ENCODE assay signal across 30 cellular contexts in the genomic region with DNA sequence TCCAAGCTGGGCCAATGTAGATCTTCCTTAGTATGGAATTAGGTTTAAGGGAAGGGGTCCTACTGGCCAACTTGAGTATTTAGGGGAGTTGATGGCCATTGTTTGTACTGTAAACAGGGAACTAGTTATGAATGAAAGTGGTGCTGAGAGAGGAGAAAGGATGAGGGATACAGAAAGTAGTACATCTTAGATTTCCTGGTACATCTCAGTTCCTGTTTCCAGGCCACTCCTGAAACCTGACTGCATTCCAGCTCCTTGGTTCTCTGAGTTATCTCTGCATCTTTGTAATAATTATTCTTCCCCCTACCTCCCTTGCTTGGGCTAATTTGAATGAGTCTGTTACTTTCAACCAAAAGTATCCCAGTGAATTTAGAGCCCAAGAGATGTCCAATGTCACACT.
"Had no signal": no experiment of that assay in that cellular context is flagged by ENCODE, and none has a peak within 500 bp of the region (broad histone marks: within the 10 kb centered on the region; RNA-seq: fewer than 3 reads in every experiment).

No MANE protein-coding gene starts in this region.

- H3K27ac ChIP-seq: esophagus squamous epithelium, heart right ventricle, left lung, prostate gland, right atrium auricular region, sigmoid colon, thoracic aorta, tibial nerve, upper lobe of left lung, uterus had no signal

- H3K27me3 ChIP-seq: esophagus squamous epithelium, heart right ventricle, left lung, right atrium auricular region, sigmoid colon, tibial nerve, upper lobe of left lung, uterus had no signal

- H3K9me3 Mint-ChIP-seq: effector memory CD8-positive, alpha-beta T cell; mesothelial cell of epicardium; naive B cell; nephron; stimulated activated effector memory CD8-positive, alpha-beta T cell treated with anti-CD3 and anti-CD28 coated beads, Interleukin-12 subunit alpha, Interleukin-12 subunit beta, amount 100 ng/mL, for 72 hours had no signal

- DNase-seq: cortex of kidney; effector memory CD8-positive, alpha-beta T cell; erythroblast; esophagus squamous epithelium; foreskin melanocyte; glutamatergic neuron; heart right ventricle; hippocampal formation; left cardiac atrium; left lung; mesenchymal stem cell; mucosa of descending colon; naive B cell; nucleus accumbens; sigmoid colon; stimulated activated CD4-positive, alpha-beta T cell treated with anti-CD3 and anti-CD28 coated beads, Interleukin-2, amount 100 ng/mL, for 24 hours; stimulated activated CD4-positive, alpha-beta T cell treated with anti-CD3 and anti-CD28 coated beads, Interleukin-4, amount 100 ng/mL, for 24 hours; stimulated activated naive CD8-positive, alpha-beta T cell treated with anti-CD3 and anti-CD28 coated beads, Interleukin-15, Interleukin-2, amounts not matched to agents 100 U/mL and 50 U/mL, for 24 hours; substantia nigra; upper lobe of left lung; uterus had no signal

- H3K27ac Mint-ChIP-seq: mesothelial cell of epicardium; naive B cell; stimulated activated effector memory CD8-positive, alpha-beta T cell treated with anti-CD3 and anti-CD28 coated beads, Interleukin-12 subunit alpha, Interleukin-12 subunit beta, amount 100 ng/mL, for 72 hours had no signal

- ATAC-seq: effector memory CD8-positive, alpha-beta T cell; heart right ventricle; left cardiac atrium; left lung; mucosa of descending colon; stimulated activated effector memory CD8-positive, alpha-beta T cell treated with anti-CD3 and anti-CD28 coated beads, Interleukin-12 subunit alpha, Interleukin-12 subunit beta, amount 100 ng/mL, for 72 hours; stimulated activated naive CD8-positive, alpha-beta T cell treated with anti-CD3 and anti-CD28 coated beads, Interleukin-15, Interleukin-2, amounts not matched to agents 100 U/mL and 50 U/mL, for 24 hours had no signal

- H3K4me1 ChIP-seq: prostate gland, right atrium auricular region, sigmoid colon, tibial nerve, uterus had no signal

- H3K9me3 ChIP-seq: esophagus squamous epithelium, left lung, mucosa of descending colon, prostate gland, right atrium auricular region, sigmoid colon, thoracic aorta, tibial nerve, uterus had no signal

- H3K4me3 ChIP-seq: esophagus squamous epithelium, heart right ventricle, left lung, mucosa of descending colon, prostate gland, right atrium auricular region, sigmoid colon, thoracic aorta, tibial nerve, upper lobe of left lung, uterus had no signal

- H3K4me3 Mint-ChIP-seq: effector memory CD8-positive, alpha-beta T cell; mesothelial cell of epicardium; naive B cell; nephron; stimulated activated effector memory CD8-positive, alpha-beta T cell treated with anti-CD3 and anti-CD28 coated beads, Interleukin-12 subunit alpha, Interleukin-12 subunit beta, amount 100 ng/mL, for 72 hours had no signal

- FAIRE-seq: endometrium, islet of Langerhans had no signal

- H3K27me3 Mint-ChIP-seq: effector memory CD8-positive, alpha-beta T cell; naive B cell had no signal

- H3K36me3 ChIP-seq: prostate gland, thoracic aorta, uterus had no signal
